ENCODE assay signal across 1 cellular context in genomic region chr2:238289574-238289973, GRCh38.
TF ChIP-seq lines count a peak whose summit lies in the region.

No MANE protein-coding gene starts in this region.

TF ChIP-seq in GM23338, 12 proteins besides CTCF, POLR2A, EP300 and RAD21 (continued from another document):
- TF ChIP-seq ZNF462 (CRISPR knock-in tag; IDR thresholded peaks at IDR 0.05) (no peak), STAT1 (IDR thresholded peaks at IDR 0.05; ENCODE audit: unreplicated experiment) (no peak), REST (IDR thresholded peaks at IDR 0.05; ENCODE audit: unreplicated experiment) (no peak), ZNF331 (CRISPR knock-in tag; IDR thresholded peaks at IDR 0.05; ENCODE audit: low read depth) (no peak), NANOG (IDR thresholded peaks at IDR 0.05; ENCODE audit: borderline replicate concordance) (no peak), EZH2phosphoT487 (IDR thresholded peaks at IDR 0.05; ENCODE audit: unreplicated experiment) (no peak), POLR2AphosphoS5 (IDR thresholded peaks at IDR 0.05; ENCODE audit: low read depth) (no peak), ETS1 (IDR thresholded peaks at IDR 0.05) (no peak)
TF ChIP-seq in GM23338: peak in this region for 0.
